ENCODE assay signal across 1 cellular context in the genomic region with DNA sequence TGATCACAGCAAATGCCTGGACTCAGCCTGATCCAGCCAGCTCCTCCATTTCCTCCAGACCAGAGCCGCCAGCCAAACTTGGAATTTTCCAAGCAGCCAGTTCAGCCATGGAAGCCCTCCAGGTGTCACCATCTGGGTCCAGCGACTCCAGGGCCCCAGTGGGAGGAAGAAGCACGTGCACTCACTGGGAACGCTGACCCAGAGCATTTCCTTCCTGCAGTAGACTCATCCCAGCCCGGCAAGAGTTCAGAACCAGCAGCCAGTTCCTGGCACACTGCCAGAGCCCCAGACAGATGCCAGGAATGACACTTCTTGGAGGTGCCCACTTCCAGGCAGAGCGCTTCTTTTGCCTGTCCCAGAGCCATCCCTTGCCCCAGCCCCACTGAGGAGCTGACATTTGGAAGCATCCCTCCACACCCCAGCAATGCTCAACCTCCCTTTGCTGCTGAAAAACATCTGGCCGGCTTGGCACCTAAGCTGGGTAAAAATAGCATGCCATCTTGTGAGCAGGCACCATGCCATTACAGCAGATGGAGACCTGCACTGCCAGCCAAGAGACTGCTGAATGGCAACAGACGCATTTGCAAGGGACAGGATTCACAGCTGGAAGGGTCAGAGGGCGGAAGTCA.
TF ChIP-seq lines count a peak whose summit lies in the region.

No MANE protein-coding gene starts in this region.

TF ChIP-seq in SK-N-SH treated with all-trans-retinoic acid at 6 μM for 48 hours, 23 proteins besides CTCF, POLR2A, EP300 and RAD21 (continued from another document):
- TF ChIP-seq TSHZ2 (CRISPR knock-in tag; IDR thresholded peaks at IDR 0.05) = no peak
- TF ChIP-seq PPARA (CRISPR knock-in tag; IDR thresholded peaks at IDR 0.05; ENCODE audit: borderline replicate concordance) = no peak
TF ChIP-seq in SK-N-SH treated with all-trans-retinoic acid at 6 μM for 48 hours: peak in this region for 0.
